In genomic region chr3:48367201-48367600, GRCh38 we compare ENCODE assay signal across 12 cellular contexts. TPM values are rescaled to one million over a fixed set of nuclear protein-coding genes. Genes with fewer than 3 reads are reported as not detected.
A peak's percentile ranks its signal among the peaks of the same experiment; 100 is the strongest.
DNase-seq lines count a peak whose midpoint lies in the region; ATAC-seq and TF ChIP-seq lines count a peak whose summit lies in the region.
"Had no signal": no experiment of that assay in that cellular context is flagged by ENCODE, and none has a peak within 500 bp of the region (broad histone marks: within the 10 kb centered on the region; RNA-seq: fewer than 3 reads in every experiment).

No MANE protein-coding gene starts in this region.

- no peak overlapping the region for H3K27ac Mint-ChIP-seq in Calu3 (ENCODE audit: unreplicated experiment)
- H3K27ac Mint-ChIP-seq: nephron progenitor cell had no signal

- CTCF ChIA-PET in Calu3 (lab: Charles Lee) = interaction anchor here (0.6 to 1.2 kb wide), 6 partner anchors 8 to 1244 kb away, joined by 3 to 6 read pairs (median 3); no protein-coding TSS in a partner anchor

- ATAC-seq in HG03196 (IDR thresholded peaks at IDR 0.05; ENCODE audit: unreplicated experiment) = no peak

- intact Hi-C loops in Calu3 (cut with micrococcal nuclease; ENCODE audit: unreplicated experiment) = no loop called here

- H3K36me3 Mint-ChIP-seq in Calu3 (ENCODE audit: insufficient read depth, unreplicated experiment) = no peaks in the 10 kb centered on the region

- H3K4me3 Mint-ChIP-seq in Calu3 (ENCODE audit: low read depth, unreplicated experiment) = no peak overlapping the region
- H3K4me3 Mint-ChIP-seq: nephron progenitor cell had no signal

- H3K9me3 Mint-ChIP-seq in Calu3 (ENCODE audit: low read depth, unreplicated experiment) = no peaks in the 10 kb centered on the region

- peaks cover 13% of the 10 kb centered on the region for H3K27me3 Mint-ChIP-seq in Calu3 (ENCODE audit: unreplicated experiment)

- DNase-seq in Calu3 (peak; percentile 29), NCI-H128 (lab: John Stamatoyannopoulos, UW; ENCODE audit: unreplicated experiment) (peak; percentile 20), OCI-M1 (lab: John Stamatoyannopoulos, UW) (peak; percentile 5), iPS-NIHi7 (ENCODE audit: extremely low spot score) (peak; percentile 36), NCI-H1048 (lab: John Stamatoyannopoulos, UW) (no peak), GM19238 (ENCODE audit: insufficient read length, low spot score) (no peak), kidney glomerular epithelial cell (lab: John Stamatoyannopoulos, UW) (no peak)
- DNase-seq: activated CD4-positive, alpha-beta T cell treated with anti-CD3 and anti-CD28 coated beads for 48 hours; left cardiac atrium; nephron progenitor cell; T-helper 1 cell had no signal

- no TSS peak for BruUV-seq in Calu3 (replicated peaks; lab: Mats Ljungman, UMichigan)

- H3K4me1 Mint-ChIP-seq in Calu3 (ENCODE audit: low read depth, unreplicated experiment) = no peaks in the 10 kb centered on the region

- no peak for TF ChIP-seq CTCF in Calu3 (IDR thresholded peaks at IDR 0.05; ENCODE audit: unreplicated experiment)

RNA-seq across cellular contexts. Expression of gene FBXW12, which starts 4.8 kb away (rescaled TPM):
- total RNA-seq in Calu3 (2022) = not detected in 2 replicates
- total RNA-seq: left cardiac atrium had no signal

RNA-seq across cellular contexts. Expression of gene SPINK8, which starts 33.7 kb away (rescaled TPM):
- not detected in 2 replicates for total RNA-seq in Calu3 (2022)
- total RNA-seq: left cardiac atrium had no signal

Comparison
In these comparisons a context has a peak if more than half of its experiments do, and no peak if none do; other contexts are left out.
1. DNase-seq: peak in Calu3 (single experiment), NCI-H128 (single experiment), OCI-M1 (single experiment) and iPS-NIHi7 (single experiment); none in NCI-H1048 (single experiment), GM19238 (single experiment) and kidney glomerular epithelial cell (single experiment).